Comparison of ENCODE assay signal across 8 cellular contexts in the genomic region with DNA sequence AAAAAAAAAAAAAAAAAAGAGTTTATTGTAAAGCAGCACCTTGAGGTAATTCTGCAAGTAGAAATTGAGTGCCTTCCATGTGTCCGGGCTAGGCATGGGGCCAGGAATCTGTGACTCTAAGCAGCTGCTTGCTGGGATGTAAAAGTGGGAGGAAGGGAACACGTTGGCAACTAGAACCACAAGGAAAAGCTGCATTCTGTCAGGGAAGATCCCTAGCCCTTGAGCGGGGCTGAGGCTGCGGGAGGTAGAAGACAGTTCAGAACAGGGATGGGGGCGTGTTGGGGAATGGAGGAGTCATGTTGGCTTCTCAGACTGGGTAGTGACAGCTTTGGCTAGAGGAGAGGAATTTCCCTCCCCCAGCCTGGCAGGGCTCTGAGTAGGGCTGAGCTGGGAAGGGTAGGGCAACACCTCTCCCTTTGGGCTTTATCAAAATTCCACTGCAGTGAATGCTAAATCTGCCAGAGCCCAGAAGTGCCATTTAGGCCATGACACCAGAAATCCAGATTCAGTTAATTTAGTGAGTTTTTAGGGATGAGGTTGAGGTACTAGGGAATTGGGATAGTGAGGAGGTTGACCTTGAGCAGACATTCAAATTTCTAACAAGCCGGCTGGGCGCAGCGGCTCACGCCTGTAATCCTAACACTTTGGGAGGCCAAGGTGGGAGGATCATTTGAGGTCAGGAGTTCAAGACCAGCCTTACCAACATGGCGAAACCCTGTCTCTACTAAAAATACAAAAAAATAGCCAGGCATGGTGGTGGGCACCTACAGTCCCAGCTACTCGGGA. TPM values are rescaled to one million over a fixed set of nuclear protein-coding genes. Genes with fewer than 3 reads are reported as not detected.
DNase-seq lines count a peak whose midpoint lies in the region; ATAC-seq and TF ChIP-seq lines count a peak whose summit lies in the region.

No MANE protein-coding gene starts in this region.

- H3K4me3 ChIP-seq in HFF-Myc (replicated peaks; ENCODE audit: low read depth, low read length) (no peak overlapping the region), body of pancreas (no peak overlapping the region)

- DNase-seq in HFF-Myc (ENCODE audit: extremely low read depth, low read depth): peak; percentile 86
- DNase-seq in body of pancreas: peak; percentile 87 to 93 (median 92)
- peak; percentile 43 for DNase-seq in inferior parietal cortex (ENCODE audit: extremely low spot score)
- DNase-seq in stromal cell of bone marrow (ENCODE audit: low read depth): peak; percentile 72
- no peak for DNase-seq in HuH-7 (ENCODE audit: low spot score)
- no peak for DNase-seq in NCI-H345 (lab: John Stamatoyannopoulos, UW)
- DNase-seq in UCSD-AML1 (lab: John Stamatoyannopoulos, UW; ENCODE audit: unreplicated experiment): no peak

- 33 to 35% methylated on average over 11 of the region's 11 CpGs for WGBS in body of pancreas, 2 donors

- H3K9me3 ChIP-seq in body of pancreas: no peaks in the 10 kb centered on the region

- peak overlapping the region; percentile 14 to 84 (median 67) for H3K27ac ChIP-seq in body of pancreas

- H3K27me3 ChIP-seq in body of pancreas: no peaks in the 10 kb centered on the region

- peaks cover 32% of the 10 kb centered on the region for H3K4me1 ChIP-seq in body of pancreas

- no peak for TF ChIP-seq CTCF in HFF-Myc (IDR thresholded peaks at IDR 0.05; ENCODE audit: low read depth, low read length, missing control alignments)
- TF ChIP-seq CTCF in body of pancreas (IDR thresholded peaks at IDR 0.05): no peak

- ATAC-seq in body of pancreas (peak; percentile 36), HG03175 (IDR thresholded peaks at IDR 0.05; ENCODE audit: unreplicated experiment) (no peak)

- TF ChIP-seq POLR2A in body of pancreas (IDR thresholded peaks at IDR 0.05): no peak

- intact Hi-C loops in body of pancreas (cut with DNase I): no loop called here

- H3K36me3 ChIP-seq in body of pancreas (replicated peaks in 1 of 2; ENCODE audit: insufficient read depth in 1 of 2, low read depth in 2 of 2): no peaks in the 10 kb centered on the region

RNA-seq across cellular contexts. Expression of gene TRAFD1, which starts 3.4 kb away (rescaled TPM):
- total RNA-seq in body of pancreas: 10 to 100 TPM; 13.2 to 15.3 TPM

RNA-seq across cellular contexts. Expression of gene NAA25, which starts 13.4 kb away (rescaled TPM):
- total RNA-seq in body of pancreas: 10 to 100 TPM; 12.5 to 17.6 TPM

Comparison
In these comparisons a context has a peak if more than half of its experiments do, and no peak if none do; other contexts are left out.
1. DNase-seq: peak in HFF-Myc (single experiment), body of pancreas (4 of 4), inferior parietal cortex (single experiment) and stromal cell of bone marrow (single experiment); none in HuH-7 (single experiment), NCI-H345 (single experiment) and UCSD-AML1 (single experiment).